ENCODE assay signal across 15 cellular contexts in genomic region chr9:4559238-4560182, GRCh38.
DNase-seq lines count a peak whose midpoint lies in the region; ATAC-seq and TF ChIP-seq lines count a peak whose summit lies in the region.
"Had no signal": no experiment of that assay in that cellular context is flagged by ENCODE, and none has a peak within 500 bp of the region (broad histone marks: within the 10 kb centered on the region; RNA-seq: fewer than 3 reads in every experiment).

No MANE protein-coding gene starts in this region.

- H3K27ac ChIP-seq in thyroid gland, result no peak overlapping the region
- H3K27ac ChIP-seq: thoracic aorta had no signal

- no peaks in the 10 kb centered on the region for H3K4me1 ChIP-seq in Caco-2
- peaks cover 12 to 14% of the 10 kb centered on the region in 2 donors for H3K4me1 ChIP-seq in thyroid gland

- H3K9me3 Mint-ChIP-seq in Caco-2 (ENCODE audit: unreplicated experiment), result no peaks in the 10 kb centered on the region
- H3K9me3 Mint-ChIP-seq: CD8-positive, alpha-beta memory T cell had no signal

- TF ChIP-seq CTCF in GM10248 (IDR thresholded peaks at IDR 0.05; ENCODE audit: control extremely low read depth, extremely low read depth, low read depth, missing control alignments) (no peak), Caco-2 (IDR thresholded peaks at IDR 0.05; ENCODE audit: insufficient read depth in 1 of 2, low read depth in 1 of 2, low read length in 1 of 2, severe bottlenecking in 1 of 2, unreplicated experiment in 1 of 2) (no peak), thyroid gland (IDR thresholded peaks at IDR 0.05) (no peak)

- H3K36me3 ChIP-seq in Caco-2 (ENCODE audit: control insufficient read depth, insufficient read depth, low read length), result no peaks in the 10 kb centered on the region
- H3K36me3 ChIP-seq in thyroid gland, result peaks cover 0 to 5% of the 10 kb centered on the region in 2 donors
- H3K36me3 ChIP-seq: thoracic aorta had no signal

- no peak for TF ChIP-seq POLR2A in thyroid gland (IDR thresholded peaks at IDR 0.05)

- no peak overlapping the region for H3K27ac Mint-ChIP-seq in Caco-2 (ENCODE audit: unreplicated experiment)

- ATAC-seq in GM18861 (IDR thresholded peaks at IDR 0.05; ENCODE audit: unreplicated experiment) (peak; percentile 92), GM21515 (IDR thresholded peaks at IDR 0.05; ENCODE audit: unreplicated experiment) (peak; percentile 79), HG03095 (IDR thresholded peaks at IDR 0.05; ENCODE audit: unreplicated experiment) (peak; percentile 85)

- peaks cover 1% of the 10 kb centered on the region for H3K4me1 Mint-ChIP-seq in Caco-2 (ENCODE audit: low read depth, unreplicated experiment)

- 78 to 93% methylated on average over 8 of the region's 8 CpGs for WGBS in thyroid gland, 2 donors

- H3K27me3 ChIP-seq in Caco-2 (replicated peaks; ENCODE audit: control insufficient read depth, insufficient read depth, low read length), result no peaks in the 10 kb centered on the region
- no peaks in the 10 kb centered on the region for H3K27me3 ChIP-seq in thyroid gland

- peaks cover 13% of the 10 kb centered on the region for H3K36me3 Mint-ChIP-seq in Caco-2 (ENCODE audit: insufficient read depth, unreplicated experiment)
- H3K36me3 Mint-ChIP-seq: CD8-positive, alpha-beta memory T cell had no signal

- no TSS peak for BruUV-seq in Caco-2 (replicated peaks; lab: Mats Ljungman, UMichigan)

- H3K4me3 ChIP-seq in Caco-2 (ENCODE audit: low read depth, low read length) (no peak overlapping the region), thyroid gland (replicated peaks in 1 of 3) (no peak overlapping the region)
- H3K4me3 ChIP-seq: thoracic aorta had no signal

- DNase-seq in germinal center (ENCODE audit: low spot score) (peak; percentile 61), GM10248 (ENCODE audit: extremely low spot score) (no peak), kidney glomerular epithelial cell (lab: John Stamatoyannopoulos, UW) (no peak), Caco-2 (no peak), thyroid gland (no peak)
- DNase-seq: activated gamma-delta T cell; CD8-positive, alpha-beta memory T cell; central memory CD4-positive, alpha-beta T cell; kidney; NCI-H345; SIG-M5 had no signal

- no peak overlapping the region for H3K4me3 Mint-ChIP-seq in Caco-2 (ENCODE audit: unreplicated experiment)
- H3K4me3 Mint-ChIP-seq: CD8-positive, alpha-beta memory T cell had no signal

- H3K9me3 ChIP-seq in Caco-2 (no peaks in the 10 kb centered on the region), thyroid gland (no peaks in the 10 kb centered on the region)
- H3K9me3 ChIP-seq: thoracic aorta had no signal

- CTCF ChIA-PET in GM10248 (lab: Yijun Ruan, JAX) (interaction anchor here (0.9 to 5.4 kb wide), 4 partner anchors 10 to 102 kb away, joined by 3 to 32 read pairs (median 3); no protein-coding TSS in a partner anchor), Caco-2 (lab: Charles Lee) (no interaction called here)

- H3K27me3 Mint-ChIP-seq in Caco-2 (ENCODE audit: insufficient read depth, unreplicated experiment), result no peaks in the 10 kb centered on the region

- POLR2A ChIA-PET in GM10248 (lab: Yijun Ruan, JAX) (no interaction called here), Caco-2 (lab: Charles Lee) (no interaction called here)

- intact Hi-C loops in Caco-2 (cut with micrococcal nuclease; ENCODE audit: unreplicated experiment), result no loop called here
- intact Hi-C loops in thyroid gland (cut with DNase I), result no loop called here
